Comparison of ENCODE assay signal across 29 cellular contexts in genomic region chr10:118485641-118486040, GRCh38.
"Had no signal": no experiment of that assay in that cellular context is flagged by ENCODE, and none has a peak within 500 bp of the region (broad histone marks: within the 10 kb centered on the region; RNA-seq: fewer than 3 reads in every experiment).

No MANE protein-coding gene starts in this region.

- FAIRE-seq: astrocyte had no signal

- H3K4me3 ChIP-seq: gastroesophageal sphincter, heart left ventricle, right atrium auricular region, suprapubic skin, tibial artery had no signal

- H3K4me1 Mint-ChIP-seq: immature natural killer cell; naive thymus-derived CD4-positive, alpha-beta T cell; stimulated activated naive B cell treated with anti-CD40 and anti-IgM and Interleukin-4, amounts not matched to agents 10 μg/mL and 1 μg/mL and 100 μg/mL, for 72 hours had no signal

- H3K27ac ChIP-seq: brain microvascular endothelial cell, gastroesophageal sphincter, heart left ventricle, parathyroid adenoma, right atrium auricular region, suprapubic skin, tibial artery had no signal

- H3K36me3 Mint-ChIP-seq: activated naive CD8-positive, alpha-beta T cell; immature natural killer cell; stimulated activated naive B cell treated with anti-CD40 and anti-IgM and Interleukin-4, amounts not matched to agents 10 μg/mL and 1 μg/mL and 100 μg/mL, for 72 hours had no signal

- H2AFZ ChIP-seq: parathyroid adenoma had no signal

- H3K4me3 Mint-ChIP-seq: activated naive CD8-positive, alpha-beta T cell; activated T-cell treated with anti-CD3 and anti-CD28 coated beads, Interleukin-2, amount 50 U/mL, for 72 hours; effector memory CD8-positive, alpha-beta T cell; immature natural killer cell; naive thymus-derived CD4-positive, alpha-beta T cell; neural crest cell; stimulated activated naive B cell treated with anti-CD40 and anti-IgM and Interleukin-4, amounts not matched to agents 10 μg/mL and 1 μg/mL and 100 μg/mL, for 72 hours; T-helper 2 cell treated with Interferon-gamma antibody and Interleukin-4, amounts not matched to agents 5 μg/mL and 100 μg/mL, for 36 hours had no signal

- H3K4me1 ChIP-seq: gastroesophageal sphincter, heart left ventricle, parathyroid adenoma, right atrium auricular region, suprapubic skin, tibial artery had no signal

- ATAC-seq: activated T-cell treated with anti-CD3 and anti-CD28 coated beads, Interleukin-2, amount 50 U/mL, for 72 hours; effector memory CD8-positive, alpha-beta T cell; gastroesophageal sphincter; heart left ventricle; naive thymus-derived CD4-positive, alpha-beta T cell; stimulated activated naive B cell treated with anti-CD40 and anti-IgM and Interleukin-4, amounts not matched to agents 10 μg/mL and 1 μg/mL and 100 μg/mL, for 72 hours had no signal

- H3K27me3 ChIP-seq: brain microvascular endothelial cell, heart left ventricle, right atrium auricular region, suprapubic skin, tibial artery had no signal

- H3K9ac ChIP-seq: parathyroid adenoma had no signal

- DNase-seq: activated CD4-positive, alpha-beta T cell treated with anti-CD3 and anti-CD28 coated beads for 4 hours; activated CD4-positive, alpha-beta T cell treated with anti-CD3 and anti-CD28 coated beads, Interleukin-2, amount 50 U/mL, for 4 hours; activated CD4-positive, CD25-positive, alpha-beta regulatory T cell; activated naive CD4-positive, alpha-beta T cell; activated T-cell treated with anti-CD3 and anti-CD28 coated beads for 4 hours; activated T-cell treated with anti-CD3 and anti-CD28 coated beads, Interleukin-2, amount 50 U/mL, for 72 hours; brain microvascular endothelial cell; caudate nucleus; cortex of kidney; effector memory CD8-positive, alpha-beta T cell; erythroblast; heart left ventricle; hypothalamus; immature natural killer cell; midbrain; naive thymus-derived CD4-positive, alpha-beta T cell; occipital lobe; stimulated activated CD4-positive, alpha-beta T cell treated with anti-CD3 and anti-CD28 coated beads, Interleukin-15, amount 100 ng/mL, for 24 hours; stimulated activated CD4-positive, alpha-beta T cell treated with anti-CD3 and anti-CD28 coated beads, Interleukin-2, amount 100 ng/mL, for 24 hours; stimulated activated naive B cell treated with anti-CD40 and anti-IgM and Interleukin-4, amounts not matched to agents 10 μg/mL and 1 μg/mL and 100 μg/mL, for 72 hours; tibial artery had no signal

- H3K36me3 ChIP-seq: brain microvascular endothelial cell, gastroesophageal sphincter, heart left ventricle, right atrium auricular region, suprapubic skin, tibial artery had no signal

- H3K27ac Mint-ChIP-seq: activated naive CD8-positive, alpha-beta T cell; activated T-cell treated with anti-CD3 and anti-CD28 coated beads, Interleukin-2, amount 50 U/mL, for 72 hours; effector memory CD8-positive, alpha-beta T cell; immature natural killer cell; stimulated activated naive B cell treated with anti-CD40 and anti-IgM and Interleukin-4, amounts not matched to agents 10 μg/mL and 1 μg/mL and 100 μg/mL, for 72 hours; T-helper 2 cell treated with Interferon-gamma antibody and Interleukin-4, amounts not matched to agents 5 μg/mL and 100 μg/mL, for 36 hours had no signal

- H3K9me3 ChIP-seq: gastroesophageal sphincter, right atrium auricular region, suprapubic skin, tibial artery had no signal

- H3K27me3 Mint-ChIP-seq: stimulated activated naive B cell treated with anti-CD40 and anti-IgM and Interleukin-4, amounts not matched to agents 10 μg/mL and 1 μg/mL and 100 μg/mL, for 72 hours had no signal
